1 cellular context compared by ENCODE assay signal in genomic region chr7:56063882-56064625, GRCh38.
TF ChIP-seq lines count a peak whose summit lies in the region.

TSS of gene SUMF2 (plus strand) at chr7:56064286. CDS start at chr7:56064312, 26 bp downstream.

TF ChIP-seq in HepG2, 621 proteins besides CTCF, POLR2A, EP300 and RAD21 (continued from another document and continues in another):
- TF ChIP-seq, protein P1, sequence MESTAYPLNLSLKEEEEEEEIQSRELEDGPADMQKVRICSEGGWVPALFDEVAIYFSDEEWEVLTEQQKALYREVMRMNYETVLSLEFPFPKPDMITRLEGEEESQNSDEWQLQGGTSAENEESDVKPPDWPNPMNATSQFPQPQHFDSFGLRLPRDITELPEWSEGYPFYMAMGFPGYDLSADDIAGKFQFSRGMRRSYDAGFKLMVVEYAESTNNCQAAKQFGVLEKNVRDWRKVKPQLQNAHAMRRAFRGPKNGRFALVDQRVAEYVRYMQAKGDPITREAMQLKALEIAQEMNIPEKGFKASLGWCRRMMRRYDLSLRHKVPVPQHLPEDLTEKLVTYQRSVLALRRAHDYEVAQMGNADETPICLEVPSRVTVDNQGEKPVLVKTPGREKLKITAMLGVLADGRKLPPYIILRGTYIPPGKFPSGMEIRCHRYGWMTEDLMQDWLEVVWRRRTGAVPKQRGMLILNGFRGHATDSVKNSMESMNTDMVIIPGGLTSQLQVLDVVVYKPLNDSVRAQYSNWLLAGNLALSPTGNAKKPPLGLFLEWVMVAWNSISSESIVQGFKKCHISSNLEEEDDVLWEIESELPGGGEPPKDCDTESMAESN (CRISPR knock-in tag; conservative IDR thresholded peaks at IDR 0.05) = peak; percentile 92
- TF ChIP-seq TBX3 (IDR thresholded peaks at IDR 0.05; ENCODE audit: borderline replicate concordance) (no peak), ZNF782 (CRISPR knock-in tag; IDR thresholded peaks at IDR 0.05; ENCODE audit: borderline replicate concordance) (peak; percentile 46; the same call in 1 of the 2 replicates), ZSCAN22 (CRISPR knock-in tag; IDR thresholded peaks at IDR 0.05) (no peak), GZF1 (CRISPR knock-in tag; IDR thresholded peaks at IDR 0.05) (no peak), TMF1 (CRISPR knock-in tag; IDR thresholded peaks at IDR 0.05; ENCODE audit: low read depth) (peak; percentile 89), DDIT3 (CRISPR knock-in tag; IDR thresholded peaks at IDR 0.05) (no peak), KDM1A (CRISPR knock-in tag; IDR thresholded peaks at IDR 0.05) (no peak), JUNB (CRISPR knock-in tag; IDR thresholded peaks at IDR 0.05; ENCODE audit: borderline replicate concordance) (no peak), LRRFIP1 (CRISPR knock-in tag; conservative IDR thresholded peaks at IDR 0.05) (no peak), RBM39 (IDR thresholded peaks at IDR 0.05; ENCODE audit: low read depth, low read length, poor library complexity, severe bottlenecking) (peak; percentile 33), ZNF788 (CRISPR knock-in tag; IDR thresholded peaks at IDR 0.05; ENCODE audit: borderline replicate concordance) (peak; percentile 97; the same call in 1 of the 2 replicates), JUND (CRISPR knock-in tag; IDR thresholded peaks at IDR 0.05) (no peak), EHMT2 (IDR thresholded peaks at IDR 0.05; ENCODE audit: borderline replicate concordance, low read depth, low read length) (no peak), AGO2 (optimal IDR thresholded peaks at IDR 0.05; ENCODE audit: low read depth, low read length) (peak; percentile 100), ZMAT3 (CRISPR knock-in tag; conservative IDR thresholded peaks at IDR 0.05) (peak; percentile 97), ZKSCAN5 (CRISPR knock-in tag; IDR thresholded peaks at IDR 0.05) (no peak), PATZ1 (CRISPR knock-in tag; IDR thresholded peaks at IDR 0.05) (peak; percentile 79), ZNF329 (CRISPR knock-in tag; IDR thresholded peaks at IDR 0.05; ENCODE audit: low read depth) (peak; percentile 62; the same call in 1 of the 2 replicates), ZNF550 (CRISPR knock-in tag; IDR thresholded peaks at IDR 0.05; ENCODE audit: borderline replicate concordance) (no peak), ZBTB46 (CRISPR knock-in tag; IDR thresholded peaks at IDR 0.05; ENCODE audit: borderline replicate concordance) (no peak), ATF7-NPFF (CRISPR knock-in tag; IDR thresholded peaks at IDR 0.05; ENCODE audit: low read depth) (peak; percentile 91), ZBTB49 (CRISPR knock-in tag; IDR thresholded peaks at IDR 0.05; ENCODE audit: borderline replicate concordance) (no peak), LBX2 (CRISPR knock-in tag; IDR thresholded peaks at IDR 0.05; ENCODE audit: borderline replicate concordance) (no peak), GABPB1 (CRISPR knock-in tag; IDR thresholded peaks at IDR 0.05) (peak; percentile 86), STAT6 (CRISPR knock-in tag; IDR thresholded peaks at IDR 0.05; ENCODE audit: borderline replicate concordance) (no peak)
- TF ChIP-seq, protein P2, sequence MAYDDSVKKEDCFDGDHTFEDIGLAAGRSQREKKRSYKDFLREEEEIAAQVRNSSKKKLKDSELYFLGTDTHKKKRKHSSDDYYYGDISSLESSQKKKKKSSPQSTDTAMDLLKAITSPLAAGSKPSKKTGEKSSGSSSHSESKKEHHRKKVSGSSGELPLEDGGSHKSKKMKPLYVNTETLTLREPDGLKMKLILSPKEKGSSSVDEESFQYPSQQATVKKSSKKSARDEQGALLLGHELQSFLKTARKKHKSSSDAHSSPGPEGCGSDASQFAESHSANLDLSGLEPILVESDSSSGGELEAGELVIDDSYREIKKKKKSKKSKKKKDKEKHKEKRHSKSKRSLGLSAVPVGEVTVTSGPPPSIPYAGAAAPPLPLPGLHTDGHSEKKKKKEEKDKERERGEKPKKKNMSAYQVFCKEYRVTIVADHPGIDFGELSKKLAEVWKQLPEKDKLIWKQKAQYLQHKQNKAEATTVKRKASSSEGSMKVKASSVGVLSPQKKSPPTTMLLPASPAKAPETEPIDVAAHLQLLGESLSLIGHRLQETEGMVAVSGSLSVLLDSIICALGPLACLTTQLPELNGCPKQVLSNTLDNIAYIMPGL (CRISPR knock-in tag; IDR thresholded peaks at IDR 0.05; ENCODE audit: borderline replicate concordance in 1 of 2, low read depth in 1 of 2) = peak; percentile 63 to 70; a peak in 3 of 4 replicates
- TF ChIP-seq, protein P3, sequence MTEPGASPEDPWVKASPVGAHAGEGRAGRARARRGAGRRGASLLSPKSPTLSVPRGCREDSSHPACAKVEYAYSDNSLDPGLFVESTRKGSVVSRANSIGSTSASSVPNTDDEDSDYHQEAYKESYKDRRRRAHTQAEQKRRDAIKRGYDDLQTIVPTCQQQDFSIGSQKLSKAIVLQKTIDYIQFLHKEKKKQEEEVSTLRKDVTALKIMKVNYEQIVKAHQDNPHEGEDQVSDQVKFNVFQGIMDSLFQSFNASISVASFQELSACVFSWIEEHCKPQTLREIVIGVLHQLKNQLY (CRISPR knock-in tag; IDR thresholded peaks at IDR 0.05) = no peak; the same call in 1 of the 2 replicates
- TF ChIP-seq, protein P4, sequence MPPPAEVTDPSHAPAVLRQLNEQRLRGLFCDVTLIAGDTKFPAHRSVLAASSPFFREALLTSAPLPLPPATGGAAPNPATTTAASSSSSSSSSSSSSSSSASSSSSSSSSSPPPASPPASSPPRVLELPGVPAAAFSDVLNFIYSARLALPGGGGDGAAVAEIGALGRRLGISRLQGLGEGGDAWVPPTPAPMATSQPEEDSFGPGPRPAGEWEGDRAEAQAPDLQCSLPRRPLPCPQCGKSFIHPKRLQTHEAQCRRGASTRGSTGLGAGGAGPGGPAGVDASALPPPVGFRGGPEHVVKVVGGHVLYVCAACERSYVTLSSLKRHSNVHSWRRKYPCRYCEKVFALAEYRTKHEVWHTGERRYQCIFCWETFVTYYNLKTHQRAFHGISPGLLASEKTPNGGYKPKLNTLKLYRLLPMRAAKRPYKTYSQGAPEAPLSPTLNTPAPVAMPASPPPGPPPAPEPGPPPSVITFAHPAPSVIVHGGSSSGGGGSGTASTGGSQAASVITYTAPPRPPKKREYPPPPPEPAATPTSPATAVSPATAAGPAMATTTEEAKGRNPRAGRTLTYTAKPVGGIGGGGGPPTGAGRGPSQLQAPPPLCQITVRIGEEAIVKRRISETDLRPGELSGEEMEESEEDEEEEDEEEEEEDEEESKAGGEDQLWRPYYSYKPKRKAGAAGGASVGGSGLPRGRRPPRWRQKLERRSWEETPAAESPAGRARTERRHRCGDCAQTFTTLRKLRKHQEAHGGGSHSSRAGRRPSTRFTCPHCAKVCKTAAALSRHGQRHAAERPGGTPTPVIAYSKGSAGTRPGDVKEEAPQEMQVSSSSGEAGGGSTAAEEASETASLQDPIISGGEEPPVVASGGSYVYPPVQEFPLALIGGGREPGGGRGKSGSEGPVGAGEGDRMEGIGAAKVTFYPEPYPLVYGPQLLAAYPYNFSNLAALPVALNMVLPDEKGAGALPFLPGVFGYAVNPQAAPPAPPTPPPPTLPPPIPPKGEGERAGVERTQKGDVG (CRISPR knock-in tag; IDR thresholded peaks at IDR 0.05; ENCODE audit: borderline replicate concordance) = peak; percentile 54; the same call in 1 of the 2 replicates
- TF ChIP-seq, protein P5, sequence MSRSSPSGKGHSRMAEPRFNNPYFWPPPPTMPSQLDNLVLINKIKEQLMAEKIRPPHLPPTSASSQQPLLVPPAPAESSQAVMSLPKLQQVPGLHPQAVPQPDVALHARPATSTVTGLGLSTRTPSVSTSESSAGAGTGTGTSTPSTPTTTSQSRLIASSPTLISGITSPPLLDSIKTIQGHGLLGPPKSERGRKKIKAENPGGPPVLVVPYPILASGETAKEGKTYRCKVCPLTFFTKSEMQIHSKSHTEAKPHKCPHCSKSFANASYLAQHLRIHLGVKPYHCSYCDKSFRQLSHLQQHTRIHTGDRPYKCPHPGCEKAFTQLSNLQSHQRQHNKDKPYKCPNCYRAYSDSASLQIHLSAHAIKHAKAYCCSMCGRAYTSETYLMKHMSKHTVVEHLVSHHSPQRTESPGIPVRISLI (CRISPR knock-in tag; IDR thresholded peaks at IDR 0.05; ENCODE audit: borderline replicate concordance) = no peak
- TF ChIP-seq, protein P6, sequence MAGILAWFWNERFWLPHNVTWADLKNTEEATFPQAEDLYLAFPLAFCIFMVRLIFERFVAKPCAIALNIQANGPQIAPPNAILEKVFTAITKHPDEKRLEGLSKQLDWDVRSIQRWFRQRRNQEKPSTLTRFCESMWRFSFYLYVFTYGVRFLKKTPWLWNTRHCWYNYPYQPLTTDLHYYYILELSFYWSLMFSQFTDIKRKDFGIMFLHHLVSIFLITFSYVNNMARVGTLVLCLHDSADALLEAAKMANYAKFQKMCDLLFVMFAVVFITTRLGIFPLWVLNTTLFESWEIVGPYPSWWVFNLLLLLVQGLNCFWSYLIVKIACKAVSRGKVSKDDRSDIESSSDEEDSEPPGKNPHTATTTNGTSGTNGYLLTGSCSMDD (CRISPR knock-in tag; IDR thresholded peaks at IDR 0.05) = no peak
